In the genomic region with DNA sequence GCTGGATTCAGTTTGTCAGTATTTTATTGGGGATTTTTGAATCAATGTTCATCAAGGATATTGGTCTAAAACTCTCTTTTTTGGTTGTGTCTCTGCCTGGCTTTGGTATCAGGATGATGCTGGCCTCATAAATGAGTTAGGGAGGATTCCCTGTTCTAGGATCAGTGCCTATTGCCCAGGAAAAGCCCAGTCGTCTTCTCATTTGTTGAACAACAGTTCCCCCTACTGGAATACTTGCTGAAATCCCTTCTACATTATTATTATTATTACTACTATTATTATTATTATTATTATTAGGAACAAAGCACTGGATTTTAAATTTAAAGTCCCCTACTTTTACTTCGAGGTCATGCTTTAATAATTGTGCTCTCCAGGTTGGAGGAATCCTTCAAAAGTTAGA, we compare ENCODE assay signal across 9 cellular contexts.
A peak's percentile ranks its signal among the peaks of the same experiment; 100 is the strongest.
DNase-seq lines count a peak whose midpoint lies in the region; ATAC-seq and TF ChIP-seq lines count a peak whose summit lies in the region.
"Had no signal": no experiment of that assay in that cellular context is flagged by ENCODE, and none has a peak within 500 bp of the region (broad histone marks: within the 10 kb centered on the region; RNA-seq: fewer than 3 reads in every experiment).

No MANE protein-coding gene starts in this region.

- no peak overlapping the region for H3K27ac ChIP-seq in cardiac muscle cell

- H3K36me3 ChIP-seq in cardiac muscle cell: no peaks in the 10 kb centered on the region

- DNase-seq in cardiac muscle cell (ENCODE audit: low read depth in 1 of 2, low spot score in 1 of 2): peak; percentile 21 to 49
- DNase-seq in Right ventricle myocardium superior: no peak
- DNase-seq in NCI-H82 (lab: John Stamatoyannopoulos, UW): peak; percentile 60
- DNase-seq in fibroblast of peridontal ligament (ENCODE audit: extremely low read depth): peak; percentile 62
- DNase-seq in stromal cell of bone marrow (ENCODE audit: low read depth): peak; percentile 20
- no peak for DNase-seq in DMS114 treated with DMSO at 0.1 percent for 48 hours (lab: John Stamatoyannopoulos, UW; ENCODE audit: unreplicated experiment)
- DNase-seq in C1 segment of cervical spinal cord (lab: John Stamatoyannopoulos, UW): no peak
- DNase-seq in cerebellum (ENCODE audit: low spot score): no peak
- DNase-seq: activated naive CD8-positive, alpha-beta T cell treated with anti-CD3 and anti-CD28 coated beads, Interleukin-2, amount 10 ng/mL, durations not matched to agents 7 days and 5 days had no signal

- no peak for ATAC-seq in Right ventricle myocardium superior (ENCODE audit: poor library complexity)

- no peak overlapping the region for H3K4me3 ChIP-seq in cardiac muscle cell

- intact Hi-C loops in Right ventricle myocardium superior (cut with DNase I): loop anchor here (10.0 kb wide), 1 partner anchor 410 kb away; no protein-coding TSS in a partner anchor

- no peaks in the 10 kb centered on the region for H3K4me1 ChIP-seq in cardiac muscle cell (ENCODE audit: low read depth)

- TF ChIP-seq CTCF in cardiac muscle cell (IDR thresholded peaks at IDR 0.05; ENCODE audit: low read depth, low read length): no peak

- no peaks in the 10 kb centered on the region for H3K27me3 ChIP-seq in cardiac muscle cell

- H3K9me3 ChIP-seq in cardiac muscle cell (ENCODE audit: low read depth): no peaks in the 10 kb centered on the region

Comparison
In these comparisons a context has a peak if more than half of its experiments do, and no peak if none do; other contexts are left out.
1. DNase-seq: peak in cardiac muscle cell (2 of 2), NCI-H82 (single experiment), fibroblast of peridontal ligament (single experiment) and stromal cell of bone marrow (single experiment); none in Right ventricle myocardium superior (single experiment), DMS114 treated with DMSO at 0.1 percent for 48 hours (single experiment), C1 segment of cervical spinal cord (0 of 14) and cerebellum (single experiment).